10 cellular contexts compared by ENCODE assay signal in the genomic region with DNA sequence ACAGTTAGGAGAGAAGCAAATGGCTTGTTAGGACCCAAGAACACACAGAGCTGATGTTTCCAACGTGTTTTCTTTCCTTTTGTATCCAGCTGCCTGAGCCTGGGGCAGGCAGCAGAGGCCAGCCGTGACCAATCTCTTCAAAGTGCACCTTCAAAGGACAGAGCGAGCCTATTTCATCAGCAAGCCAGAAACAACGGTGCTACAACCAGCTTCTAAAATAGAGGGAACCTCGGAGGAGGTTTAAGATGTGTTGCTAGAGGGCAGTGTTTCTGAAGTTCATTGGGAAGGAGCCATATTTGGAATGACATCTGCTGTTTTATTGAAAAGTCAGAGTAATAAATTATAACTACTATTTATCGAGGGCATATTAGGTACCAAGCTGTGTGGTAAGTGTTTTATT. TPM values are rescaled to one million over a fixed set of nuclear protein-coding genes. Genes with fewer than 3 reads are reported as not detected.
DNase-seq lines count a peak whose midpoint lies in the region; ATAC-seq and TF ChIP-seq lines count a peak whose summit lies in the region.
"Had no signal": no experiment of that assay in that cellular context is flagged by ENCODE, and none has a peak within 500 bp of the region (broad histone marks: within the 10 kb centered on the region; RNA-seq: fewer than 3 reads in every experiment).

No MANE protein-coding gene starts in this region.

- TF ChIP-seq POLR2A in breast epithelium (IDR thresholded peaks at IDR 0.05) (no peak), testis (IDR thresholded peaks at IDR 0.05) (no peak)

- 18% methylated on average over 6 of the region's 6 CpGs for WGBS in testis, 2 donors

- no TSS peak for BruUV-seq in MCF 10A (replicated peaks; lab: Mats Ljungman, UMichigan)

- no peaks in the 10 kb centered on the region for H3K9me3 Mint-ChIP-seq in MCF 10A (ENCODE audit: unreplicated experiment)
- no peaks in the 10 kb centered on the region for H3K9me3 Mint-ChIP-seq in activated naive CD8-positive, alpha-beta T cell treated with anti-CD3 and anti-CD28 coated beads, Interleukin-2, amount 50 U/mL, for 24 hours

- H3K4me3 ChIP-seq in breast epithelium (no peak overlapping the region), testis (peak overlapping the region in 1 of 2 donors; percentile 12)
- H3K4me3 ChIP-seq: SJSA1, stomach had no signal

- no peak overlapping the region for H3K27ac Mint-ChIP-seq in MCF 10A (ENCODE audit: low read depth, unreplicated experiment)
- no peak overlapping the region for H3K27ac Mint-ChIP-seq in activated naive CD8-positive, alpha-beta T cell treated with anti-CD3 and anti-CD28 coated beads, Interleukin-2, amount 50 U/mL, for 24 hours

- TF ChIP-seq CTCF in MCF 10A (IDR thresholded peaks at IDR 0.05; ENCODE audit: unreplicated experiment) = no peak
- TF ChIP-seq CTCF in breast epithelium (IDR thresholded peaks at IDR 0.05) = no peak
- no peak for TF ChIP-seq CTCF in testis (IDR thresholded peaks at IDR 0.05)

- H3K4me3 Mint-ChIP-seq in MCF 10A (ENCODE audit: unreplicated experiment) = no peak overlapping the region
- no peak overlapping the region for H3K4me3 Mint-ChIP-seq in activated naive CD8-positive, alpha-beta T cell treated with anti-CD3 and anti-CD28 coated beads, Interleukin-2, amount 50 U/mL, for 24 hours

- peak; percentile 12 for DNase-seq in MCF 10A (ENCODE audit: unreplicated experiment)
- no peak for DNase-seq in breast epithelium (ENCODE audit: low spot score in 2 of 2)
- peak; percentile 72 for DNase-seq in NCI-H774 (lab: John Stamatoyannopoulos, UW)
- peak; percentile 67 for DNase-seq in ecto neural progenitor cell (ENCODE audit: low spot score)
- peak; percentile 33 for DNase-seq in testis
- DNase-seq in activated naive CD8-positive, alpha-beta T cell treated with anti-CD3 and anti-CD28 coated beads, Interleukin-2, amount 50 U/mL, for 24 hours = no peak
- DNase-seq: stomach had no signal

- ATAC-seq in GM21786 (IDR thresholded peaks at IDR 0.05; ENCODE audit: unreplicated experiment) (no peak), GM18520 (IDR thresholded peaks at IDR 0.05; ENCODE audit: unreplicated experiment) (no peak)
- ATAC-seq in activated naive CD8-positive, alpha-beta T cell treated with anti-CD3 and anti-CD28 coated beads, Interleukin-2, amount 50 U/mL, for 24 hours = no peak

- no peaks in the 10 kb centered on the region for H3K4me1 Mint-ChIP-seq in MCF 10A (ENCODE audit: insufficient read depth, unreplicated experiment)
- peaks cover 2% of the 10 kb centered on the region for H3K4me1 Mint-ChIP-seq in activated naive CD8-positive, alpha-beta T cell treated with anti-CD3 and anti-CD28 coated beads, Interleukin-2, amount 50 U/mL, for 24 hours

- H3K9me3 ChIP-seq in breast epithelium (no peaks in the 10 kb centered on the region), testis (no peaks in the 10 kb centered on the region)
- H3K9me3 ChIP-seq: SJSA1, stomach had no signal

- H3K36me3 ChIP-seq in breast epithelium (no peaks in the 10 kb centered on the region), testis (ENCODE audit: low read depth, missing control alignments) (no peaks in the 10 kb centered on the region)
- H3K36me3 ChIP-seq: SJSA1, stomach had no signal

- CTCF ChIA-PET in MCF 10A (lab: Yijun Ruan, JAX) = interaction anchor here (0.6 to 1.1 kb wide), 4 partner anchors 9 to 316 kb away, joined by 3 to 5 read pairs (median 3); no protein-coding TSS in a partner anchor

- intact Hi-C loops in MCF 10A (cut with micrococcal nuclease) (no loop called here), breast epithelium (cut with DNase I; ENCODE audit: low total_unique reads) (no loop called here), testis (cut with DNase I; ENCODE audit: low total_unique reads) (no loop called here)

- H3K27me3 ChIP-seq in breast epithelium = no peaks in the 10 kb centered on the region
- H3K27me3 ChIP-seq in testis = no peaks in the 10 kb centered on the region
- H3K27me3 ChIP-seq: SJSA1, stomach had no signal

- H3K27me3 Mint-ChIP-seq in MCF 10A (ENCODE audit: insufficient read depth, unreplicated experiment) = no peaks in the 10 kb centered on the region
- peaks cover 6% of the 10 kb centered on the region for H3K27me3 Mint-ChIP-seq in activated naive CD8-positive, alpha-beta T cell treated with anti-CD3 and anti-CD28 coated beads, Interleukin-2, amount 50 U/mL, for 24 hours

- POLR2A ChIA-PET in MCF 10A (lab: Yijun Ruan, JAX) = interaction anchor here (0.8 kb wide), 1 partner anchor 131 kb away, joined by 3 read pairs; no protein-coding TSS in a partner anchor

- H3K36me3 Mint-ChIP-seq in MCF 10A (ENCODE audit: insufficient read depth, unreplicated experiment) = no peaks in the 10 kb centered on the region
- no peaks in the 10 kb centered on the region for H3K36me3 Mint-ChIP-seq in activated naive CD8-positive, alpha-beta T cell treated with anti-CD3 and anti-CD28 coated beads, Interleukin-2, amount 50 U/mL, for 24 hours (ENCODE audit: low read depth)

- H3K4me1 ChIP-seq in breast epithelium (no peaks in the 10 kb centered on the region), testis (no peaks in the 10 kb centered on the region)
- H3K4me1 ChIP-seq: SJSA1, stomach had no signal

- H3K27ac ChIP-seq in breast epithelium (peak overlapping the region in 1 of 2 donors; percentile 18), testis (peak overlapping the region in 1 of 2 donors; percentile 68)
- H3K27ac ChIP-seq: SJSA1, stomach had no signal

RNA-seq across cellular contexts. Expression of a gene that starts 56.2 kb away (rescaled TPM):
- total RNA-seq in MCF 10A (2022) (13.4 and 17.5 TPM in 2 replicates), breast epithelium (10 to 100 TPM in 2 of 3 donors, 1 to 10 TPM in 1; 9.8 to 19.8 (median 10.7) TPM), testis (10 to 100 TPM; 35.1 to 42.2 TPM)
- polyA plus RNA-seq in testis (ENCODE audit: insufficient read depth, low read depth, low replicate concordance) = 20.2 TPM

Comparison
In these comparisons a context has a peak if more than half of its experiments do, and no peak if none do; other contexts are left out.
1. DNase-seq: peak in MCF 10A (single experiment), NCI-H774 (single experiment), ecto neural progenitor cell (single experiment) and testis (single experiment); none in breast epithelium (0 of 2) and activated naive CD8-positive, alpha-beta T cell treated with anti-CD3 and anti-CD28 coated beads, Interleukin-2, amount 50 U/mL, for 24 hours (single experiment).